In the genomic region with DNA sequence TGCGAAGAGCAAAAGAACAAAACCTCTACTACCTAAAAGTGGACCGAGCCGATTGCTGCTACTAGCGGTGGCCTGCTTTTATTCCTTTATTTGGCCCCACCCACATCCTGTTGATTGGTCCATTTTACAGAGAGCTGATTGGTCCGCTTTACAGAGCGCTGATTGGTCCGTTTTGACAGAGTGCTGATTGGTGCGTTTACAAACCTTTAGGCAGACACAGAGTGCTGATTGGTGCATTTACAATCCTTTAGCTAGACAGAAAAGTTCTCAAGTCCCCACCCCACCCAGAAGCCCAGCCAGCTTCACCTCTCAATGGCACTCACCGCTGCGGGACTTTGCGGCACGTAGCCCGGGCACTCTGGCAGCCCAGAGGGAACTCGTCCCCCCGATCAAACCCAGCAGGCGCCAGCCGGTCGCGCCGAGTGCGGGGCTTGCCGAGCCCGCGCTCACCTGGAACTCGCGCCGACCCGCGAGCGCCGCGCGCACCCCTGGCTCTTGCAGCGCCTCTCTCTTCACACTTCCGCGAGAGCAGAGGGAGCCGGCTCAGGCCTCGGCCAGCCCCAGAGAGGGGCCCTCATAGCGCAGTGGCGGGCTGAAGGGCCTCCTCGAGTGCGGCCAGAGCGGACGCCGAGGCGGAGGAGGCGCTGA, we compare ENCODE assay signal across 1 cellular context.
TF ChIP-seq lines count a peak whose summit lies in the region.

No MANE protein-coding gene starts in this region.

TF ChIP-seq in HepG2, 621 proteins besides CTCF, POLR2A, EP300 and RAD21 (continues in another document):
- peak; percentile 68; the same call in 1 of the 2 replicates for TF ChIP-seq ZBTB33 (CRISPR knock-in tag; IDR thresholded peaks at IDR 0.05)
- TF ChIP-seq, protein P1, sequence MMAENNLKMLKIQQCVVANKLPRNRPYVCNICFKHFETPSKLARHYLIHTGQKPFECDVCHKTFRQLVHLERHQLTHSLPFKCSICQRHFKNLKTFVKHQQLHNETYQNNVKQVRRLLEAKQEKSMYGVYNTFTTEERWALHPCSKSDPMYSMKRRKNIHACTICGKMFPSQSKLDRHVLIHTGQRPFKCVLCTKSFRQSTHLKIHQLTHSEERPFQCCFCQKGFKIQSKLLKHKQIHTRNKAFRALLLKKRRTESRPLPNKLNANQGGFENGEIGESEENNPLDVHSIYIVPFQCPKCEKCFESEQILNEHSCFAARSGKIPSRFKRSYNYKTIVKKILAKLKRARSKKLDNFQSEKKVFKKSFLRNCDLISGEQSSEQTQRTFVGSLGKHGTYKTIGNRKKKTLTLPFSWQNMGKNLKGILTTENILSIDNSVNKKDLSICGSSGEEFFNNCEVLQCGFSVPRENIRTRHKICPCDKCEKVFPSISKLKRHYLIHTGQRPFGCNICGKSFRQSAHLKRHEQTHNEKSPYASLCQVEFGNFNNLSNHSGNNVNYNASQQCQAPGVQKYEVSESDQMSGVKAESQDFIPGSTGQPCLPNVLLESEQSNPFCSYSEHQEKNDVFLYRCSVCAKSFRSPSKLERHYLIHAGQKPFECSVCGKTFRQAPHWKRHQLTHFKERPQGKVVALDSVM (CRISPR knock-in tag; IDR thresholded peaks at IDR 0.05), result 0 out of 2 replicates have a peak, but pooled peaks have one; percentile 25
- TF ChIP-seq HNRNPLL (IDR thresholded peaks at IDR 0.05; ENCODE audit: low read depth, low read length, poor library complexity, severe bottlenecking), result peak; percentile 36
- TF ChIP-seq, protein P2, sequence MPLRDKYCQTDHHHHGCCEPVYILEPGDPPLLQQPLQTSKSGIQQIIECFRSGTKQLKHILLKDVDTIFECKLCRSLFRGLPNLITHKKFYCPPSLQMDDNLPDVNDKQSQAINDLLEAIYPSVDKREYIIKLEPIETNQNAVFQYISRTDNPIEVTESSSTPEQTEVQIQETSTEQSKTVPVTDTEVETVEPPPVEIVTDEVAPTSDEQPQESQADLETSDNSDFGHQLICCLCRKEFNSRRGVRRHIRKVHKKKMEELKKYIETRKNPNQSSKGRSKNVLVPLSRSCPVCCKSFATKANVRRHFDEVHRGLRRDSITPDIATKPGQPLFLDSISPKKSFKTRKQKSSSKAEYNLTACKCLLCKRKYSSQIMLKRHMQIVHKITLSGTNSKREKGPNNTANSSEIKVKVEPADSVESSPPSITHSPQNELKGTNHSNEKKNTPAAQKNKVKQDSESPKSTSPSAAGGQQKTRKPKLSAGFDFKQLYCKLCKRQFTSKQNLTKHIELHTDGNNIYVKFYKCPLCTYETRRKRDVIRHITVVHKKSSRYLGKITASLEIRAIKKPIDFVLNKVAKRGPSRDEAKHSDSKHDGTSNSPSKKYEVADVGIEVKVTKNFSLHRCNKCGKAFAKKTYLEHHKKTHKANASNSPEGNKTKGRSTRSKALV (CRISPR knock-in tag; IDR thresholded peaks at IDR 0.05), result peak; percentile 68; the same call in 1 of the 2 replicates
- TF ChIP-seq NFYC (CRISPR knock-in tag; IDR thresholded peaks at IDR 0.05), result peak; percentile 80
- TF ChIP-seq ZFX (CRISPR knock-in tag; IDR thresholded peaks at IDR 0.05; ENCODE audit: low read depth), result peak; percentile 62; the same call in 1 of the 2 replicates
- peak; percentile 45; the same call in 1 of the 2 replicates for TF ChIP-seq ZNF563 (CRISPR knock-in tag; IDR thresholded peaks at IDR 0.05)
- TF ChIP-seq, protein P3, sequence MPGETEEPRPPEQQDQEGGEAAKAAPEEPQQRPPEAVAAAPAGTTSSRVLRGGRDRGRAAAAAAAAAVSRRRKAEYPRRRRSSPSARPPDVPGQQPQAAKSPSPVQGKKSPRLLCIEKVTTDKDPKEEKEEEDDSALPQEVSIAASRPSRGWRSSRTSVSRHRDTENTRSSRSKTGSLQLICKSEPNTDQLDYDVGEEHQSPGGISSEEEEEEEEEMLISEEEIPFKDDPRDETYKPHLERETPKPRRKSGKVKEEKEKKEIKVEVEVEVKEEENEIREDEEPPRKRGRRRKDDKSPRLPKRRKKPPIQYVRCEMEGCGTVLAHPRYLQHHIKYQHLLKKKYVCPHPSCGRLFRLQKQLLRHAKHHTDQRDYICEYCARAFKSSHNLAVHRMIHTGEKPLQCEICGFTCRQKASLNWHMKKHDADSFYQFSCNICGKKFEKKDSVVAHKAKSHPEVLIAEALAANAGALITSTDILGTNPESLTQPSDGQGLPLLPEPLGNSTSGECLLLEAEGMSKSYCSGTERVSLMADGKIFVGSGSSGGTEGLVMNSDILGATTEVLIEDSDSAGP (CRISPR knock-in tag; IDR thresholded peaks at IDR 0.05; ENCODE audit: borderline replicate concordance), result peak; percentile 44; the same call in 1 of the 2 replicates
- TF ChIP-seq SNRNP70 (IDR thresholded peaks at IDR 0.05; ENCODE audit: low read depth, low read length), result no peak
- TF ChIP-seq ZNF547 (CRISPR knock-in tag; IDR thresholded peaks at IDR 0.05), result peak; percentile 28; the same call in 1 of the 2 replicates
- peak; percentile 84 for TF ChIP-seq NFYB (CRISPR knock-in tag; IDR thresholded peaks at IDR 0.05)
- TF ChIP-seq MAFF (IDR thresholded peaks at IDR 0.05; ENCODE audit: low read depth, low read length), result 0 out of 2 replicates have a peak, but pooled peaks have one; percentile 20
- TF ChIP-seq POGZ (CRISPR knock-in tag; IDR thresholded peaks at IDR 0.05), result peak; percentile 69
- no peak for TF ChIP-seq DMAP1 (CRISPR knock-in tag; IDR thresholded peaks at IDR 0.05)
- no peak for TF ChIP-seq SKIL (CRISPR knock-in tag; IDR thresholded peaks at IDR 0.05; ENCODE audit: borderline replicate concordance)
- peak; percentile 67 for TF ChIP-seq MYPOP (CRISPR knock-in tag; IDR thresholded peaks at IDR 0.05)
- TF ChIP-seq, protein P4, sequence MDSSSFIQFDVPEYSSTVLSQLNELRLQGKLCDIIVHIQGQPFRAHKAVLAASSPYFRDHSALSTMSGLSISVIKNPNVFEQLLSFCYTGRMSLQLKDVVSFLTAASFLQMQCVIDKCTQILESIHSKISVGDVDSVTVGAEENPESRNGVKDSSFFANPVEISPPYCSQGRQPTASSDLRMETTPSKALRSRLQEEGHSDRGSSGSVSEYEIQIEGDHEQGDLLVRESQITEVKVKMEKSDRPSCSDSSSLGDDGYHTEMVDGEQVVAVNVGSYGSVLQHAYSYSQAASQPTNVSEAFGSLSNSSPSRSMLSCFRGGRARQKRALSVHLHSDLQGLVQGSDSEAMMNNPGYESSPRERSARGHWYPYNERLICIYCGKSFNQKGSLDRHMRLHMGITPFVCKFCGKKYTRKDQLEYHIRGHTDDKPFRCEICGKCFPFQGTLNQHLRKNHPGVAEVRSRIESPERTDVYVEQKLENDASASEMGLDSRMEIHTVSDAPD (CRISPR knock-in tag; IDR thresholded peaks at IDR 0.05), result no peak
- 0 out of 2 replicates have a peak, but pooled peaks have one; percentile 41 for TF ChIP-seq ELF3 (CRISPR knock-in tag; IDR thresholded peaks at IDR 0.05)
- TF ChIP-seq CEBPZ (IDR thresholded peaks at IDR 0.05; ENCODE audit: low read length), result no peak
- 0 out of 2 replicates have a peak, but pooled peaks have one; percentile 29 for TF ChIP-seq ZNF709 (CRISPR knock-in tag; IDR thresholded peaks at IDR 0.05)
- no peak for TF ChIP-seq SP5 (CRISPR knock-in tag; IDR thresholded peaks at IDR 0.05; ENCODE audit: borderline replicate concordance, low read depth)
- TF ChIP-seq MAFK (conservative IDR thresholded peaks at IDR 0.05 in 1 of 2, IDR thresholded peaks at IDR 0.05 in 1 of 2; ENCODE audit: low read length in 2 of 2), result peak in 1 of 2 experiments; percentile 20; a peak in 1 of 4 replicates
- TF ChIP-seq HMGXB4 (CRISPR knock-in tag; IDR thresholded peaks at IDR 0.05; ENCODE audit: borderline replicate concordance in 1 of 2, low read depth in 1 of 2), result peak in 1 of 2 experiments; percentile 37; a peak in 1 of 4 replicates
- TF ChIP-seq TFDP1 (CRISPR knock-in tag; IDR thresholded peaks at IDR 0.05; ENCODE audit: borderline replicate concordance), result peak; percentile 34; the same call in 1 of the 2 replicates
- peak; percentile 38; the same call in 1 of the 2 replicates for TF ChIP-seq SALL1 (CRISPR knock-in tag; IDR thresholded peaks at IDR 0.05)
- no peak for TF ChIP-seq RBM22 (optimal IDR thresholded peaks at IDR 0.05; ENCODE audit: low read length)
- TF ChIP-seq NKX3-1 (CRISPR knock-in tag; IDR thresholded peaks at IDR 0.05), result no peak
